In genomic region chr12:121618659-121619233, GRCh38 we compare ENCODE assay signal across 24 cellular contexts. TPM values are rescaled to one million over a fixed set of nuclear protein-coding genes. Genes with fewer than 3 reads are reported as not detected.
"Had no signal": no experiment of that assay in that cellular context is flagged by ENCODE, and none has a peak within 500 bp of the region (broad histone marks: within the 10 kb centered on the region; RNA-seq: fewer than 3 reads in every experiment).

No MANE protein-coding gene starts in this region.

- H3K4me3 Mint-ChIP-seq: activated naive CD8-positive, alpha-beta T cell; activated T-cell treated with anti-CD3 and anti-CD28 coated beads, Interleukin-2, amount 50 U/mL, for 4 hours; central memory CD8-positive, alpha-beta T cell; dendritic cell treated with granulocyte-macrophage colony-stimulating factor and Interleukin-4, amounts not matched to agents 40 ng/mL and 50 ng/mL, for 4 days; endodermal cell; immature natural killer cell; natural killer cell; T-cell had no signal

- H3K36me3 Mint-ChIP-seq: natural killer cell, T-cell had no signal

- H3K27ac Mint-ChIP-seq: activated naive CD8-positive, alpha-beta T cell; activated T-helper 2 cell treated with anti-CD3 and anti-CD28 coated beads, Interferon-gamma antibody, Interleukin-2, Interleukin-4, amounts not matched to agents 10 μg/mL and 5 μg/mL and 100 μg/mL, durations not matched to agents 14 hours and 24 hours and 36 hours; natural killer cell; T-cell had no signal

- H3K4me3 ChIP-seq: heart left ventricle, spleen, upper lobe of left lung, vagina had no signal

- H3K36me3 ChIP-seq: heart left ventricle, spleen, upper lobe of left lung, vagina had no signal

- H3K27me3 Mint-ChIP-seq: activated naive CD8-positive, alpha-beta T cell; central memory CD8-positive, alpha-beta T cell; dendritic cell treated with granulocyte-macrophage colony-stimulating factor and Interleukin-4, amounts not matched to agents 40 ng/mL and 50 ng/mL, for 4 days; T-cell had no signal

- H3K9me3 ChIP-seq: heart left ventricle, spleen, upper lobe of left lung, vagina had no signal

- H3K27me3 ChIP-seq: heart left ventricle, spleen, upper lobe of left lung, vagina had no signal

- H3K9me3 Mint-ChIP-seq: activated T-cell treated with anti-CD3 and anti-CD28 coated beads, Interleukin-2, amount 50 U/mL, for 4 hours; activated T-helper 2 cell treated with anti-CD3 and anti-CD28 coated beads, Interferon-gamma antibody, Interleukin-2, Interleukin-4, amounts not matched to agents 10 μg/mL and 5 μg/mL and 100 μg/mL, durations not matched to agents 14 hours and 24 hours and 36 hours; central memory CD8-positive, alpha-beta T cell; endodermal cell; immature natural killer cell; natural killer cell; T-cell had no signal

- DNase-seq: activated CD4-positive, alpha-beta T cell treated with anti-CD3 and anti-CD28 coated beads for 48 hours; activated CD4-positive, alpha-beta T cell treated with anti-CD3 and anti-CD28 coated beads, Interleukin-2, amount 50 U/mL, for 48 hours; activated CD4-positive, CD25-positive, alpha-beta regulatory T cell; activated CD8-positive, alpha-beta memory T cell treated with anti-CD3 and anti-CD28 coated beads, Interleukin-2, amount 50 U/mL, for 48 hours; activated T-cell treated with anti-CD3 and anti-CD28 coated beads, Interleukin-2, amount 50 U/mL, for 4 hours; anterior cingulate cortex; heart left ventricle; hypothalamus; immature natural killer cell; kidney; left colon; natural killer cell; right cardiac atrium; spleen; stimulated activated naive CD8-positive, alpha-beta T cell treated with anti-CD3 and anti-CD28 coated beads, Interleukin-15, Interleukin-2, amounts not matched to agents 100 U/mL and 50 U/mL, for 24 hours; substantia nigra; T-cell; upper lobe of left lung had no signal

- H3K27ac ChIP-seq: heart left ventricle, spleen, upper lobe of left lung, vagina had no signal

- H3K4me1 ChIP-seq: vagina had no signal

- ATAC-seq: activated T-cell treated with anti-CD3 and anti-CD28 coated beads, Interleukin-2, amount 50 U/mL, for 4 hours; heart left ventricle; left colon; natural killer cell; right cardiac atrium; stimulated activated naive CD8-positive, alpha-beta T cell treated with anti-CD3 and anti-CD28 coated beads, Interleukin-15, Interleukin-2, amounts not matched to agents 100 U/mL and 50 U/mL, for 24 hours; T-cell had no signal

RNA-seq across cellular contexts. Expression of gene MORN3, which starts 50.7 kb away (rescaled TPM):
- total RNA-seq: left colon, vagina had no signal
